In the genomic region with DNA sequence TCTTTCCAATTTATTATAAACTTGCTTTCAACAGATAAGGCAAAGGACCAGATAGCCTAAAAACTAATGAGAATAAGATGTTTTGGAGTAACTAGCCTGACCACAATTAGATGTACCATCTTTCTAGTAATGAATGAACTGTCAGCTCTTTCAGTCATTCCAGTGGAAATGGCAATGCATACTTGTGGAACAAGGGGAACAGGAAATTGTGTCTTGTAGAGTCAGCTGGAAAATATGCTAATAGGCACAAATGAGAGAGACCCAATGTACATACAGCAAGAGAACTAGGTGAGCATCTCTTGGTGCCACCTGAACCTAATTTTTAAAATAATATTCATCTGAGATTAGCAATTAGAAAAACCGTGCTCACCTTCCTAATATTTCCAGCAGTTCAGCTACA, we compare ENCODE assay signal across 23 cellular contexts.
DNase-seq lines count a peak whose midpoint lies in the region; ATAC-seq and TF ChIP-seq lines count a peak whose summit lies in the region.
"Had no signal": no experiment of that assay in that cellular context is flagged by ENCODE, and none has a peak within 500 bp of the region (broad histone marks: within the 10 kb centered on the region; RNA-seq: fewer than 3 reads in every experiment).

No MANE protein-coding gene starts in this region.

- H3K36me3 Mint-ChIP-seq in CD4-positive, alpha-beta memory T cell = peaks cover 47 to 60% of the 10 kb centered on the region in 2 donors
- peaks cover 7% of the 10 kb centered on the region for H3K36me3 Mint-ChIP-seq in natural killer cell

- no peak overlapping the region for H3K4me3 ChIP-seq in CD4-positive, alpha-beta memory T cell (ENCODE audit: low read length in 2 of 2)
- no peak overlapping the region for H3K4me3 ChIP-seq in mammary epithelial cell (replicated peaks in 1 of 3; ENCODE audit: insufficient read depth in 1 of 3, low read depth in 2 of 3, low read length in 3 of 3)
- H3K4me3 ChIP-seq in heart right ventricle = no peak overlapping the region
- H3K4me3 ChIP-seq: PC-9, sigmoid colon had no signal

- in situ Hi-C loops in mammary epithelial cell (cut with MboI; ENCODE audit: low sequenced_read_pairs in 2 of 2) = loop anchor here in 1 of 2 donors (25.0 kb wide), 1 partner anchor 367 kb away; no protein-coding TSS in a partner anchor

- 100% methylated on average over 1 of the region's 1 CpG for WGBS in mammary epithelial cell (ENCODE audit: low coverage, missing lambda C conversion rate)
- 88 to 91% methylated on average over 1 of the region's 1 CpG for WGBS in heart right ventricle, 2 donors

- no peaks in the 10 kb centered on the region for H3K27me3 Mint-ChIP-seq in CD4-positive, alpha-beta memory T cell
- no peaks in the 10 kb centered on the region for H3K27me3 Mint-ChIP-seq in natural killer cell (ENCODE audit: low read depth in 2 of 2)
- H3K27me3 Mint-ChIP-seq: IgD-negative memory B cell, type B pancreatic cell had no signal

- no peak overlapping the region for H2AFZ ChIP-seq in mammary epithelial cell (ENCODE audit: low read depth, low read length)
- H2AFZ ChIP-seq: parathyroid adenoma, PC-9 had no signal

- H3K4me1 ChIP-seq in CD4-positive, alpha-beta memory T cell (ENCODE audit: insufficient read depth, low read length) = no peaks in the 10 kb centered on the region
- H3K4me1 ChIP-seq in mammary epithelial cell (ENCODE audit: insufficient read depth, low read length) = peaks cover 10% of the 10 kb centered on the region
- H3K4me1 ChIP-seq in heart right ventricle = no peaks in the 10 kb centered on the region
- H3K4me1 ChIP-seq: BE2C, parathyroid adenoma, sigmoid colon had no signal

- POLR2A ChIA-PET in CD4-positive, alpha-beta memory T cell (lab: Charles Lee; ENCODE audit: partially characterized antibody) = no interaction called here

- H4K20me1 ChIP-seq in mammary epithelial cell (ENCODE audit: insufficient read depth, low read length) = no peaks in the 10 kb centered on the region

- peak overlapping the region in 4 of 7 donors; percentile 42 to 69 (median 64) for H3K27ac Mint-ChIP-seq in CD4-positive, alpha-beta memory T cell
- H3K27ac Mint-ChIP-seq in natural killer cell = peak overlapping the region; percentile 50 to 80
- H3K27ac Mint-ChIP-seq: activated CD8-positive, alpha-beta T cell treated with anti-CD3 and anti-CD28 coated beads, Interleukin-2, amount 10 ng/mL, durations not matched to agents 7 days and 5 days; type B pancreatic cell had no signal

- DNase-seq in CD4-positive, alpha-beta memory T cell = no peak
- DNase-seq in EL = peak; percentile 34
- DNase-seq in mammary epithelial cell = peak; percentile 3
- no peak for DNase-seq in natural killer cell
- DNase-seq in heart right ventricle = no peak
- DNase-seq in COR-L47 (lab: John Stamatoyannopoulos, UW) = no peak
- DNase-seq: activated CD8-positive, alpha-beta T cell treated with anti-CD3 and anti-CD28 coated beads, Interleukin-2, amount 10 ng/mL, durations not matched to agents 7 days and 5 days; amniotic stem cell; BE2C; central memory CD4-positive, alpha-beta T cell; effector CD4-positive, alpha-beta T cell; left ventricle myocardium superior; MM.1S; NCI-H1694; NCI-H774; PC-9; SIG-M5; sigmoid colon had no signal

- peaks cover 9% of the 10 kb centered on the region for H3K79me2 ChIP-seq in mammary epithelial cell (ENCODE audit: insufficient read depth, low read length)
- H3K79me2 ChIP-seq: parathyroid adenoma had no signal

- H3K36me3 ChIP-seq in CD4-positive, alpha-beta memory T cell (ENCODE audit: insufficient read depth, low read length) = peaks cover 22% of the 10 kb centered on the region
- peaks cover 7% of the 10 kb centered on the region for H3K36me3 ChIP-seq in mammary epithelial cell (ENCODE audit: insufficient read depth, low read length)
- H3K36me3 ChIP-seq in heart right ventricle = peaks cover 0 to 62% (median 9%) of the 10 kb centered on the region in 9 donors

- CTCF ChIA-PET in CD4-positive, alpha-beta memory T cell (lab: Charles Lee; ENCODE audit: partially characterized antibody) = interaction anchor here (1.1 kb wide), 1 partner anchor 375 kb away, joined by 3 read pairs; no protein-coding TSS in a partner anchor
- CTCF ChIA-PET in mammary epithelial cell (lab: Charles Lee; ENCODE audit: low non-redundant PET) = interaction anchor here (0.6 kb wide), 1 partner anchor 83 kb away, joined by 3 read pairs; no protein-coding TSS in a partner anchor

- H3K4me2 ChIP-seq in mammary epithelial cell (ENCODE audit: insufficient read depth, low read depth, low read length) = no peak overlapping the region
- H3K4me2 ChIP-seq: PC-9 had no signal

- H3K27me3 ChIP-seq in CD4-positive, alpha-beta memory T cell (ENCODE audit: insufficient read depth, low read length) = no peaks in the 10 kb centered on the region
- H3K27me3 ChIP-seq in mammary epithelial cell (ENCODE audit: insufficient read depth, low read length) (no peaks in the 10 kb centered on the region), heart right ventricle (no peaks in the 10 kb centered on the region)
- H3K27me3 ChIP-seq: BE2C, sigmoid colon had no signal

- H3K9me3 Mint-ChIP-seq in CD4-positive, alpha-beta memory T cell = peaks cover 0 to 2% (median 0%) of the 10 kb centered on the region in 8 donors
- H3K9me3 Mint-ChIP-seq in natural killer cell = no peaks in the 10 kb centered on the region
- H3K9me3 Mint-ChIP-seq: type B pancreatic cell had no signal

- H3K4me3 Mint-ChIP-seq in CD4-positive, alpha-beta memory T cell = no peak overlapping the region
- no peak overlapping the region for H3K4me3 Mint-ChIP-seq in natural killer cell
- H3K4me3 Mint-ChIP-seq: activated CD8-positive, alpha-beta T cell treated with anti-CD3 and anti-CD28 coated beads, Interleukin-2, amount 10 ng/mL, durations not matched to agents 7 days and 5 days; IgD-negative memory B cell; type B pancreatic cell had no signal

- H3K9me3 ChIP-seq in CD4-positive, alpha-beta memory T cell (ENCODE audit: control insufficient read depth in 1 of 2, low read length in 2 of 2) = no peaks in the 10 kb centered on the region
- H3K9me3 ChIP-seq in mammary epithelial cell (replicated peaks; ENCODE audit: insufficient read depth, low read length) = no peaks in the 10 kb centered on the region
- no peaks in the 10 kb centered on the region for H3K9me3 ChIP-seq in heart right ventricle
- H3K9me3 ChIP-seq: BE2C, sigmoid colon had no signal

- dilution Hi-C loops in mammary epithelial cell (cut with HindIII; ENCODE audit: low sequenced_read_pairs) = no loop called here

- ATAC-seq in natural killer cell (no peak), heart right ventricle (no peak), HG02840 (IDR thresholded peaks at IDR 0.05; ENCODE audit: low FRiP score, unreplicated experiment) (no peak)
- ATAC-seq: activated CD8-positive, alpha-beta T cell treated with anti-CD3 and anti-CD28 coated beads, Interleukin-2, amount 10 ng/mL, durations not matched to agents 7 days and 5 days; left ventricle myocardium superior had no signal

- intact Hi-C loops in CD4-positive, alpha-beta memory T cell (cut with micrococcal nuclease) = no loop called here
- intact Hi-C loops in mammary epithelial cell (cut with micrococcal nuclease) (no loop called here), natural killer cell (cut with micrococcal nuclease) (no loop called here), heart right ventricle (cut with DNase I) (loop anchor here in 3 of 10 donors (10.0 kb wide), 3 partner anchors 150 to 370 kb away; a partner anchor contains a TSS)

- no TSS peak for BruUV-seq in mammary epithelial cell (replicated peaks; lab: Mats Ljungman, UMichigan)

- H3K9ac ChIP-seq in mammary epithelial cell (ENCODE audit: insufficient read depth, low read length) = no peak overlapping the region
- H3K9ac ChIP-seq: parathyroid adenoma had no signal

- H3K27ac ChIP-seq in CD4-positive, alpha-beta memory T cell (ENCODE audit: low read depth, low read length) = no peak overlapping the region
- H3K27ac ChIP-seq in mammary epithelial cell (ENCODE audit: insufficient read depth, low read depth, low read length) = no peak overlapping the region
- H3K27ac ChIP-seq in heart right ventricle = no peak overlapping the region
- H3K27ac ChIP-seq: HL-60, parathyroid adenoma, PC-9, sigmoid colon had no signal

- peaks cover 0 to 8% (median under 1%) of the 10 kb centered on the region in 4 donors for H3K4me1 Mint-ChIP-seq in CD4-positive, alpha-beta memory T cell
- peaks cover 12 to 17% of the 10 kb centered on the region in 2 donors for H3K4me1 Mint-ChIP-seq in natural killer cell

- no peak for TF ChIP-seq CTCF in mammary epithelial cell (conservative IDR thresholded peaks at IDR 0.05 in 1 of 2, IDR thresholded peaks at IDR 0.05 in 1 of 2; ENCODE audit: extremely low read depth in 1 of 2, insufficient read depth in 1 of 2, low read depth in 1 of 2, low read length in 2 of 2)
- TF ChIP-seq CTCF in natural killer cell (IDR thresholded peaks at IDR 0.05) = no peak
- TF ChIP-seq CTCF in heart right ventricle (IDR thresholded peaks at IDR 0.05) = no peak

Comparison
In these comparisons a context has a peak if more than half of its experiments do, and no peak if none do; other contexts are left out.
1. DNase-seq: peak in EL (single experiment) and mammary epithelial cell (single experiment); none in CD4-positive, alpha-beta memory T cell (0 of 5), natural killer cell (single experiment), heart right ventricle (0 of 2) and COR-L47 (single experiment).